15 cellular contexts compared by ENCODE assay signal in the genomic region with DNA sequence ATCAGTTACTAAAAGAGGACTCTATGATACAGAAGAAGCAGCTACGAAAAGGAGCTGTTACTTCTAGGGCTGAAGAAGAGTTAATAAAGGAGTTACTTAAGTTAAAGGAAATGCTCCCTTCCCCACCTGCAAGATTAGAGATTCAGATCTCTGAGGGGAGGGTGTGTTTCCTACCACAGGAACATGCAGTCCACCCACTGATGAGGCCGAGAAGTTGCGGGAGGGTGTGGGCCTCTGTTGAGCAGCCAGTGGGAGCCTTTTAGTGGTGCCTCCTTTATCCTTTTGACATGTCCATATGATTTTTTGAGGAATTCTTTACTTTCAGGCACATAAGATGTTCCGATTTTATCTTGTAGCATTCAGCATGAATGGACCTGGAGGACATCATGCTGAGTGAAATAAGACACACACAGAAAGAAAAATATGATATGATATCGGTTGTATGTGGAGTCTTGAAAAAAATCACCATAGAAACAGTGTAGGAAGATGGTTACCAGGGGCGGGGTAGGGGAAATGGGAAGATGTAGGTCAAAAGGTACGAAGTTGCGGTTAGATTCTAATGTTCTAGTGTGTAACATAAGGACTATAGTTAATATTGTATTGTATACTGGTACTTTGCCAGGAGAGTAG. TPM values are rescaled to one million over a fixed set of nuclear protein-coding genes. Genes with fewer than 3 reads are reported as not detected.
A peak's percentile ranks its signal among the peaks of the same experiment; 100 is the strongest.
DNase-seq lines count a peak whose midpoint lies in the region; ATAC-seq and TF ChIP-seq lines count a peak whose summit lies in the region.
"Had no signal": no experiment of that assay in that cellular context is flagged by ENCODE, and none has a peak within 500 bp of the region (broad histone marks: within the 10 kb centered on the region; RNA-seq: fewer than 3 reads in every experiment).

No MANE protein-coding gene starts in this region.

- peaks cover 62% of the 10 kb centered on the region for H3K4me1 Mint-ChIP-seq in T-helper 17 cell
- peaks cover 56% of the 10 kb centered on the region for H3K4me1 Mint-ChIP-seq in activated CD8-positive, alpha-beta T cell treated with anti-CD3 and anti-CD28 coated beads for 36 hours (ENCODE audit: low read depth)
- H3K4me1 Mint-ChIP-seq in activated naive CD8-positive, alpha-beta T cell (ENCODE audit: low read depth), result peaks cover 61% of the 10 kb centered on the region

- DNase-seq in T-helper 17 cell, result peak; percentile 40 to 60 (median 41)
- peak; percentile 66 for DNase-seq in activated CD8-positive, alpha-beta T cell treated with anti-CD3 and anti-CD28 coated beads for 36 hours
- peak; percentile 38 for DNase-seq in stimulated activated CD8-positive, alpha-beta memory T cell treated with anti-CD3 and anti-CD28 coated beads, Interleukin-12 subunit alpha, Interleukin-12 subunit beta, amount 100 ng/mL, for 1 hour (ENCODE audit: low read depth)
- DNase-seq in iPS-NIHi7 (ENCODE audit: extremely low spot score), result no peak
- no peak for DNase-seq in amniotic stem cell (lab: John Stamatoyannopoulos, UW)
- DNase-seq: C1 segment of cervical spinal cord, NCI-H1417, T1000 had no signal

- intact Hi-C loops in activated CD8-positive, alpha-beta T cell treated with anti-CD3 and anti-CD28 coated beads for 36 hours (cut with micrococcal nuclease), result loop anchor here (5.0 kb wide), 1 partner anchor 43 kb away; no protein-coding TSS in a partner anchor

- peak overlapping the region; percentile 81 for H3K4me3 Mint-ChIP-seq in T-helper 17 cell
- H3K4me3 Mint-ChIP-seq in activated CD8-positive, alpha-beta T cell treated with anti-CD3 and anti-CD28 coated beads for 36 hours, result peak overlapping the region; percentile 44
- H3K4me3 Mint-ChIP-seq in activated naive CD8-positive, alpha-beta T cell, result peak overlapping the region; percentile 74

- no peak for TF ChIP-seq CTCF in activated CD8-positive, alpha-beta T cell treated with anti-CD3 and anti-CD28 coated beads for 36 hours (IDR thresholded peaks at IDR 0.05)

- peaks cover 3% of the 10 kb centered on the region for H3K36me3 Mint-ChIP-seq in T-helper 17 cell (ENCODE audit: low read depth)
- peaks cover 53% of the 10 kb centered on the region for H3K36me3 Mint-ChIP-seq in activated CD8-positive, alpha-beta T cell treated with anti-CD3 and anti-CD28 coated beads for 36 hours (ENCODE audit: low read depth)
- H3K36me3 Mint-ChIP-seq in activated naive CD8-positive, alpha-beta T cell, result peaks cover 12% of the 10 kb centered on the region

- H3K27me3 Mint-ChIP-seq in T-helper 17 cell, result no peaks in the 10 kb centered on the region
- no peaks in the 10 kb centered on the region for H3K27me3 Mint-ChIP-seq in activated CD8-positive, alpha-beta T cell treated with anti-CD3 and anti-CD28 coated beads for 36 hours
- H3K27me3 Mint-ChIP-seq in activated naive CD8-positive, alpha-beta T cell, result no peaks in the 10 kb centered on the region

- peak overlapping the region; percentile 99 for H3K27ac Mint-ChIP-seq in T-helper 17 cell
- peak overlapping the region; percentile 86 for H3K27ac Mint-ChIP-seq in activated CD8-positive, alpha-beta T cell treated with anti-CD3 and anti-CD28 coated beads for 36 hours
- peak overlapping the region; percentile 97 for H3K27ac Mint-ChIP-seq in activated naive CD8-positive, alpha-beta T cell

- CTCF ChIA-PET in activated CD8-positive, alpha-beta T cell treated with anti-CD3 and anti-CD28 coated beads for 36 hours (lab: Charles Lee), result interaction anchor here (11.1 kb wide), 1 partner anchor 82 kb away, joined by 173 read pairs; no protein-coding TSS in a partner anchor

- peak; percentile 68 for ATAC-seq in T-helper 17 cell
- no peak for ATAC-seq in activated CD8-positive, alpha-beta T cell treated with anti-CD3 and anti-CD28 coated beads for 36 hours
- ATAC-seq in GM18873 (IDR thresholded peaks at IDR 0.05; ENCODE audit: low FRiP score, unreplicated experiment), result no peak
- ATAC-seq in HG03097 (IDR thresholded peaks at IDR 0.05; ENCODE audit: low FRiP score, unreplicated experiment), result no peak
- ATAC-seq: heart right ventricle, K562, Panc1 had no signal

- peaks cover 24% of the 10 kb centered on the region for H3K9me3 Mint-ChIP-seq in activated CD8-positive, alpha-beta T cell treated with anti-CD3 and anti-CD28 coated beads for 36 hours
- H3K9me3 Mint-ChIP-seq in activated naive CD8-positive, alpha-beta T cell (ENCODE audit: low read depth), result peaks cover 9% of the 10 kb centered on the region

- no peaks in the 10 kb centered on the region for H3K9me3 ChIP-seq in T-helper 17 cell (ENCODE audit: control insufficient read depth, low read length, poor library complexity, severe bottlenecking)
- H3K9me3 ChIP-seq: suprapubic skin had no signal

- POLR2A ChIA-PET in activated CD8-positive, alpha-beta T cell treated with anti-CD3 and anti-CD28 coated beads for 36 hours (lab: Charles Lee), result interaction anchor here (0.6 to 1.2 kb wide), 2 partner anchors 72 to 74 kb away, joined by 4 to 6 read pairs; no protein-coding TSS in a partner anchor

RNA-seq across cellular contexts. Expression of a gene that starts 4.4 kb away (rescaled TPM):
- total RNA-seq in T-helper 17 cell, result 100 to 1,000 TPM; 185 to 188 TPM
- total RNA-seq in activated CD8-positive, alpha-beta T cell treated with anti-CD3 and anti-CD28 coated beads for 36 hours, result 100 to 1,000 TPM; 199 to 206 TPM

RNA-seq across cellular contexts. Expression of a gene that starts 35.5 kb away (rescaled TPM):
- 10 to 100 TPM in 1 of 2 donors, 1 to 10 TPM in 1; 9.9 to 22.2 TPM for total RNA-seq in T-helper 17 cell
- total RNA-seq in activated CD8-positive, alpha-beta T cell treated with anti-CD3 and anti-CD28 coated beads for 36 hours, result 10 to 100 TPM in 1 of 2 experiments, 1 to 10 TPM in 1; 6.6 to 10.1 TPM

RNA-seq across cellular contexts. Expression of a gene that starts 39.6 kb away (rescaled TPM):
- 10 to 100 TPM; 52.7 to 54.1 TPM for total RNA-seq in T-helper 17 cell
- 10 to 100 TPM; 20.3 to 21.6 TPM for total RNA-seq in activated CD8-positive, alpha-beta T cell treated with anti-CD3 and anti-CD28 coated beads for 36 hours

Comparison
In these comparisons a context has a peak if more than half of its experiments do, and no peak if none do; other contexts are left out.
1. DNase-seq: peak in T-helper 17 cell (3 of 3), activated CD8-positive, alpha-beta T cell treated with anti-CD3 and anti-CD28 coated beads for 36 hours (single experiment) and stimulated activated CD8-positive, alpha-beta memory T cell treated with anti-CD3 and anti-CD28 coated beads, Interleukin-12 subunit alpha, Interleukin-12 subunit beta, amount 100 ng/mL, for 1 hour (single experiment); none in iPS-NIHi7 (single experiment) and amniotic stem cell (single experiment).
2. Peak in every context shown above with its lines, with median percentiles within 50 percentile points of each other: H3K27ac Mint-ChIP-seq and H3K4me3 Mint-ChIP-seq.